In the genomic region with DNA sequence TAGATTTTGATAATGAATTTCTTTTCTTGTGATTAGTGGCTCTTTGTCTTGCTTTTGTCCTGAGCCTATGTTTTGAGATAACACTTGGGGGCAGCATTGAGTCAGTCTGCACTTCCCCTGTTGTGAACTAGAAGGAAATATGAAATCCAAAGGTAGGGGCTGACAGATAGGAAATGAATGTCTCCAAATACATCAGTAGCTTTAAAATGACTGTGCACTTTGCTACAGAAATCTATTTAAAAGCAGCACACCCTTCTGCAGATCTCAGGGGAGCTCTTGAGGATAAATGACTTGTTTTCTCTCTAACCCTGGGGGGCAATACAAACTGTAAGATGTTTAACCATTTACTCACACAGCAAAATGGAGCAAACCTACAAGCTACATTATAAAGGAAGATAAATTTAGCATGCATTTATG, we compare ENCODE assay signal across 8 cellular contexts.
DNase-seq lines count a peak whose midpoint lies in the region; ATAC-seq, FAIRE-seq and TF ChIP-seq lines count a peak whose summit lies in the region.

No MANE protein-coding gene starts in this region.

- H3K4me2 ChIP-seq in GM12878 (ENCODE audit: control insufficient read depth, insufficient read depth) (no peak overlapping the region), neural cell (ENCODE audit: low read length) (no peak overlapping the region)

- H3K9me3 ChIP-seq in GM12878 (replicated peaks; ENCODE audit: control insufficient read depth, insufficient read depth, low read length): no peaks in the 10 kb centered on the region
- H3K9me3 ChIP-seq in neural cell (ENCODE audit: low read length): no peaks in the 10 kb centered on the region

- in situ Hi-C loops in GM12878 (cut with MboI): no loop called here

- H3K79me2 ChIP-seq in GM12878 (ENCODE audit: control insufficient read depth, insufficient read depth, low read length) (no peaks in the 10 kb centered on the region), neural cell (replicated peaks; ENCODE audit: insufficient read depth, low read length) (no peaks in the 10 kb centered on the region)

- POLR2A ChIA-PET in GM12878 (lab: Charles Lee): no interaction called here

- intact Hi-C loops in GM12878 (cut with micrococcal nuclease; ENCODE audit: unreplicated experiment): no loop called here

- H3K9me2 ChIP-seq in neural cell (ENCODE audit: insufficient read depth, low read length): no peaks in the 10 kb centered on the region

- SMC1A ChIA-PET in GM12878 (lab: Charles Lee; ENCODE audit: uncharacterized antibody, unreplicated experiment): no interaction called here

- no TSS peak for BruUV-seq in GM12878 (replicated peaks; lab: Mats Ljungman, UMichigan)

- DNase-seq in AG09319 (ENCODE audit: extremely low read depth, low read depth): no peak
- DNase-seq in NCI-H2107 treated with DMSO at 0.1 percent for 48 hours (lab: John Stamatoyannopoulos, UW; ENCODE audit: unreplicated experiment): peak; percentile 71
- DNase-seq in GM12878 (ENCODE audit: low read depth, low spot score): no peak
- no peak for DNase-seq in stimulated activated CD8-positive, alpha-beta memory T cell treated with anti-CD3 and anti-CD28 coated beads, Interleukin-4, amount 100 ng/mL, for 48 hours

- H4K20me1 ChIP-seq in GM12878 (ENCODE audit: control insufficient read depth, insufficient read depth) (no peaks in the 10 kb centered on the region), neural cell (ENCODE audit: insufficient read depth) (no peaks in the 10 kb centered on the region)

- TF ChIP-seq RAD21 in GM12878 (IDR thresholded peaks at IDR 0.05; ENCODE audit: insufficient read depth, low read depth, low read length) (peak; percentile 54), neural cell (conservative IDR thresholded peaks at IDR 0.05) (peak; percentile 99)

- RAD21 ChIA-PET in GM12878 (lab: Charles Lee; ENCODE audit: unreplicated experiment): interaction anchor here (1.0 kb wide), 1 partner anchor 12 kb away, joined by 3 read pairs; no protein-coding TSS in a partner anchor

- FAIRE-seq in GM12878 (lab: Jason Lieb, UNC): no peak

- H3K4me3 ChIP-seq in GM12878 (no peak overlapping the region), neural cell (ENCODE audit: low read length) (peak overlapping the region; percentile 15)

- H3K4me1 ChIP-seq in GM12878 (ENCODE audit: control insufficient read depth, insufficient read depth, low read length): no peaks in the 10 kb centered on the region

- H3K27me3 ChIP-seq in GM12878 (replicated peaks in 1 of 2; ENCODE audit: control insufficient read depth in 2 of 2, insufficient read depth in 2 of 2, low read length in 1 of 2) (no peaks in the 10 kb centered on the region), neural cell (ENCODE audit: insufficient read depth, low read depth, low read length) (no peaks in the 10 kb centered on the region)

- no peak for TF ChIP-seq EP300 in GM12878 (IDR thresholded peaks at IDR 0.05; ENCODE audit: borderline replicate concordance in 1 of 2, control insufficient read depth in 1 of 2, low read depth in 2 of 2, low read length in 2 of 2)
- TF ChIP-seq EP300 in neural cell (conservative IDR thresholded peaks at IDR 0.05; ENCODE audit: poor library complexity, severe bottlenecking): peak; percentile 95

- H2AFZ ChIP-seq in GM12878 (ENCODE audit: control insufficient read depth, low read depth, low read length) (no peak overlapping the region), neural cell (ENCODE audit: low read depth, low read length) (no peak overlapping the region)

- peaks cover 9% of the 10 kb centered on the region for H3F3A ChIP-seq in neural cell (ENCODE audit: insufficient read depth, low read length, poor library complexity, severe bottlenecking)

- ATAC-seq in GM18867 (IDR thresholded peaks at IDR 0.05; ENCODE audit: unreplicated experiment): peak; percentile 52
- peak; percentile 62 for ATAC-seq in GM12878
- ATAC-seq in HG03139 (IDR thresholded peaks at IDR 0.05; ENCODE audit: unreplicated experiment): no peak
- no peak for ATAC-seq in HG03571 (IDR thresholded peaks at IDR 0.05; ENCODE audit: unreplicated experiment)

- no peak overlapping the region for H3K27ac ChIP-seq in GM12878 (ENCODE audit: control insufficient read depth, insufficient read depth)
- H3K27ac ChIP-seq in neural cell (ENCODE audit: low read length): peak overlapping the region; percentile 78

- TF ChIP-seq POLR2A in GM12878 (IDR thresholded peaks at IDR 0.05; ENCODE audit: low read depth, low read length): no peak

- no peaks in the 10 kb centered on the region for H3K36me3 ChIP-seq in GM12878 (ENCODE audit: control insufficient read depth in 2 of 2, insufficient read depth in 2 of 2, low read length in 1 of 2)
- no peaks in the 10 kb centered on the region for H3K36me3 ChIP-seq in neural cell (ENCODE audit: insufficient read depth, low read length)

- TF ChIP-seq CTCF in AG09319 (IDR thresholded peaks at IDR 0.05; ENCODE audit: low read depth, low read length): peak; percentile 26
- TF ChIP-seq CTCF in GM12878 (IDR thresholded peaks at IDR 0.05 in 2 of 3, conservative IDR thresholded peaks at IDR 0.05 in 1 of 3; ENCODE audit: control insufficient read depth in 2 of 3, extremely low read depth in 1 of 3, insufficient read depth in 1 of 3, low read depth in 3 of 3, low read length in 3 of 3): peak; percentile 52 to 54 (median 53)
- peak; percentile 99 for TF ChIP-seq CTCF in neural cell (IDR thresholded peaks at IDR 0.05; ENCODE audit: poor library complexity, severe bottlenecking)

- CTCF ChIA-PET in GM12878 (lab: Yijun Ruan, JAX): interaction anchor here (0.6 to 1.7 kb wide), 5 partner anchors 9 to 1747 kb away, joined by 3 to 7 read pairs (median 5); no protein-coding TSS in a partner anchor

- H3K9ac ChIP-seq in GM12878 (ENCODE audit: control insufficient read depth, insufficient read depth, low read length) (no peak overlapping the region), neural cell (ENCODE audit: low read length) (peak overlapping the region; percentile 51)

TF ChIP-seq in GM12878, 131 proteins besides CTCF, POLR2A, EP300 and RAD21:
- peak; percentile 21; the same call in 1 of the 2 replicates for TF ChIP-seq SPI1 (IDR thresholded peaks at IDR 0.05; ENCODE audit: borderline replicate concordance, insufficient read depth, low read depth, low read length)
- no peak for TF ChIP-seq CHD1 (IDR thresholded peaks at IDR 0.05; ENCODE audit: low read depth, low read length)

TF ChIP-seq in neural cell, 6 proteins besides CTCF, POLR2A, EP300 and RAD21:
- TF ChIP-seq TAF1 (IDR thresholded peaks at IDR 0.05; ENCODE audit: low read depth) (no peak), SMC3 (conservative IDR thresholded peaks at IDR 0.05; ENCODE audit: poor library complexity) (peak; percentile 98), POLR2AphosphoS5 (IDR thresholded peaks at IDR 0.05) (peak; percentile 95), MXI1 (conservative IDR thresholded peaks at IDR 0.05; ENCODE audit: poor library complexity, severe bottlenecking) (peak; percentile 29), EZH2 (IDR thresholded peaks at IDR 0.05; ENCODE audit: borderline replicate concordance, insufficient read depth, low read length, poor library complexity, severe bottlenecking) (no peak)
- TF ChIP-seq, protein P1, sequence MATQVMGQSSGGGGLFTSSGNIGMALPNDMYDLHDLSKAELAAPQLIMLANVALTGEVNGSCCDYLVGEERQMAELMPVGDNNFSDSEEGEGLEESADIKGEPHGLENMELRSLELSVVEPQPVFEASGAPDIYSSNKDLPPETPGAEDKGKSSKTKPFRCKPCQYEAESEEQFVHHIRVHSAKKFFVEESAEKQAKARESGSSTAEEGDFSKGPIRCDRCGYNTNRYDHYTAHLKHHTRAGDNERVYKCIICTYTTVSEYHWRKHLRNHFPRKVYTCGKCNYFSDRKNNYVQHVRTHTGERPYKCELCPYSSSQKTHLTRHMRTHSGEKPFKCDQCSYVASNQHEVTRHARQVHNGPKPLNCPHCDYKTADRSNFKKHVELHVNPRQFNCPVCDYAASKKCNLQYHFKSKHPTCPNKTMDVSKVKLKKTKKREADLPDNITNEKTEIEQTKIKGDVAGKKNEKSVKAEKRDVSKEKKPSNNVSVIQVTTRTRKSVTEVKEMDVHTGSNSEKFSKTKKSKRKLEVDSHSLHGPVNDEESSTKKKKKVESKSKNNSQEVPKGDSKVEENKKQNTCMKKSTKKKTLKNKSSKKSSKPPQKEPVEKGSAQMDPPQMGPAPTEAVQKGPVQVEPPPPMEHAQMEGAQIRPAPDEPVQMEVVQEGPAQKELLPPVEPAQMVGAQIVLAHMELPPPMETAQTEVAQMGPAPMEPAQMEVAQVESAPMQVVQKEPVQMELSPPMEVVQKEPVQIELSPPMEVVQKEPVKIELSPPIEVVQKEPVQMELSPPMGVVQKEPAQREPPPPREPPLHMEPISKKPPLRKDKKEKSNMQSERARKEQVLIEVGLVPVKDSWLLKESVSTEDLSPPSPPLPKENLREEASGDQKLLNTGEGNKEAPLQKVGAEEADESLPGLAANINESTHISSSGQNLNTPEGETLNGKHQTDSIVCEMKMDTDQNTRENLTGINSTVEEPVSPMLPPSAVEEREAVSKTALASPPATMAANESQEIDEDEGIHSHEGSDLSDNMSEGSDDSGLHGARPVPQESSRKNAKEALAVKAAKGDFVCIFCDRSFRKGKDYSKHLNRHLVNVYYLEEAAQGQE (IDR thresholded peaks at IDR 0.05; ENCODE audit: borderline replicate concordance): peak; percentile 62
TF ChIP-seq in neural cell: peak in this region for 4.

Comparison
In these comparisons a context has a peak if more than half of its experiments do, and no peak if none do; other contexts are left out.
1. CTCF ChIP-seq: peak in every context shown above with its lines; median percentile 99 in neural cell; 53 in GM12878; 26 in AG09319.
2. ATAC-seq: peak in GM18867 (single experiment) and GM12878 (single experiment); none in HG03139 (single experiment) and HG03571 (single experiment).